In genomic region chr3:157159037-157159761, GRCh38 we compare ENCODE assay signal across 8 cellular contexts. TPM values are rescaled to one million over a fixed set of nuclear protein-coding genes. Genes with fewer than 3 reads are reported as not detected.
A peak's percentile ranks its signal among the peaks of the same experiment; 100 is the strongest.
DNase-seq lines count a peak whose midpoint lies in the region; ATAC-seq and TF ChIP-seq lines count a peak whose summit lies in the region.

No MANE protein-coding gene starts in this region.

- peak overlapping the region; percentile 84 for H3K4me3 ChIP-seq in CD8-positive, alpha-beta T cell (ENCODE audit: low read depth, low read length)
- peak overlapping the region; percentile 98 for H3K4me3 ChIP-seq in thoracic aorta

- TF ChIP-seq CTCF in CD8-positive, alpha-beta T cell (IDR thresholded peaks at IDR 0.05), result no peak
- no peak for TF ChIP-seq CTCF in GM20000 (IDR thresholded peaks at IDR 0.05; ENCODE audit: extremely low read depth, missing control alignments)
- TF ChIP-seq CTCF in RWPE1 (conservative IDR thresholded peaks at IDR 0.05; ENCODE audit: low read depth), result no peak
- no peak for TF ChIP-seq CTCF in thoracic aorta (IDR thresholded peaks at IDR 0.05)

- peaks cover 58% of the 10 kb centered on the region for H3K4me1 ChIP-seq in CD8-positive, alpha-beta T cell (ENCODE audit: insufficient read depth, low read length)
- H3K4me1 ChIP-seq in thoracic aorta (ENCODE audit: control insufficient read depth in 1 of 2, low read depth in 2 of 2), result peaks cover 55 to 56% of the 10 kb centered on the region in 2 donors

- peaks cover 38% of the 10 kb centered on the region for H3K36me3 ChIP-seq in CD8-positive, alpha-beta T cell (ENCODE audit: insufficient read depth, low read length)
- peaks cover 17% of the 10 kb centered on the region for H3K36me3 ChIP-seq in thoracic aorta

- peaks cover 62% of the 10 kb centered on the region for H3K4me1 Mint-ChIP-seq in CD8-positive, alpha-beta T cell (ENCODE audit: low read depth)

- intact Hi-C loops in CD8-positive, alpha-beta T cell (cut with DNase I, micrococcal nuclease), result loop anchor here in 1 of 2 experiments (5.0 kb wide), 1 partner anchor 482 kb away; no protein-coding TSS in a partner anchor

- ATAC-seq in CD8-positive, alpha-beta T cell, result peak; percentile 63
- ATAC-seq in thoracic aorta (ENCODE audit: insufficient number of reproducible peaks, low FRiP score, low read depth), result peak; percentile 5

- no peaks in the 10 kb centered on the region for H3K27me3 Mint-ChIP-seq in CD8-positive, alpha-beta T cell (ENCODE audit: low read depth)

- POLR2A ChIA-PET in CD8-positive, alpha-beta T cell (lab: Charles Lee), result interaction anchor here (0.8 to 6.4 kb wide), 23 partner anchors 9 to 1643 kb away, joined by 3 to 378 read pairs (median 6); partner anchors contain the start of genes GMPS, MFSD1, RSRC1 and SSR3
- POLR2A ChIA-PET in RWPE1 (lab: Yijun Ruan, JAX; ENCODE audit: low non-redundant PET), result interaction anchor here (3.0 kb wide), 1 partner anchor 16 kb away, joined by 76 read pairs; no protein-coding TSS in a partner anchor

- peaks cover 59% of the 10 kb centered on the region for H3K36me3 Mint-ChIP-seq in CD8-positive, alpha-beta T cell

- DNase-seq in CD8-positive, alpha-beta T cell, result peak; percentile 57 to 87 (median 76)
- DNase-seq in GM20000 (ENCODE audit: low spot score), result peak; percentile 69
- DNase-seq in HT1080 (ENCODE audit: low read depth), result peak; percentile 62
- DNase-seq in RWPE1 (ENCODE audit: low spot score), result peak; percentile 37
- peak; percentile 73 for DNase-seq in activated effector memory CD4-positive, alpha-beta T cell treated with Interleukin-2 at 50 U/mL for 16 hours
- peak; percentile 28 for DNase-seq in foreskin melanocyte
- peak; percentile 28 for DNase-seq in occipital lobe (lab: John Stamatoyannopoulos, UW)
- no peak for DNase-seq in thoracic aorta (ENCODE audit: low spot score)

- H3K4me3 Mint-ChIP-seq in CD8-positive, alpha-beta T cell, result peak overlapping the region; percentile 96

- peak overlapping the region; percentile 99 for H3K27ac ChIP-seq in CD8-positive, alpha-beta T cell (ENCODE audit: low read depth, low read length)
- H3K27ac ChIP-seq in RWPE1 (peak overlapping the region; percentile 99), thoracic aorta (peak overlapping the region; percentile 100)

- no peaks in the 10 kb centered on the region for H3K9me3 Mint-ChIP-seq in CD8-positive, alpha-beta T cell

- H3K27ac Mint-ChIP-seq in CD8-positive, alpha-beta T cell, result peak overlapping the region; percentile 100

- H3K27me3 ChIP-seq in CD8-positive, alpha-beta T cell (ENCODE audit: insufficient read depth, low read length), result no peaks in the 10 kb centered on the region
- no peaks in the 10 kb centered on the region for H3K27me3 ChIP-seq in thoracic aorta (replicated peaks; ENCODE audit: insufficient read depth)

- no peaks in the 10 kb centered on the region for H3K9me3 ChIP-seq in CD8-positive, alpha-beta T cell (ENCODE audit: low read length)
- no peaks in the 10 kb centered on the region for H3K9me3 ChIP-seq in thoracic aorta

- CTCF ChIA-PET in CD8-positive, alpha-beta T cell (lab: Charles Lee), result interaction anchor here (1.0 to 3.0 kb wide), 4 partner anchors 15 to 22 kb away, joined by 3 to 33 read pairs (median 6); no protein-coding TSS in a partner anchor
- CTCF ChIA-PET in RWPE1 (lab: Yijun Ruan, JAX), result interaction anchor here (0.5 kb wide), 1 partner anchor 617 kb away, joined by 4 read pairs; no protein-coding TSS in a partner anchor

RNA-seq across cellular contexts. Expression of gene CCNL1, which starts 0.7 kb away (rescaled TPM):
- 1,000 to 10,000 TPM; 1,161 to 1,206 TPM for total RNA-seq in CD8-positive, alpha-beta T cell
- 82.5 and 86.8 TPM in 2 replicates for total RNA-seq in HT1080 (2014; rRNA removed; shearing (Covaris generic))
- polyA plus RNA-seq in HT1080 (2015; cell fraction: cytosol; rRNA removed), result 30.7 and 31.3 TPM in 2 replicates
- polyA plus RNA-seq in HT1080 (2015; cell fraction: nucleus; rRNA removed), result 584 and 668 TPM in 2 replicates
- total RNA-seq in occipital lobe (104 TPM), thoracic aorta (100 to 1,000 TPM; 210 to 387 TPM)
